8 cellular contexts compared by ENCODE assay signal in genomic region chr19:35716985-35717664, GRCh38. TPM values are rescaled to one million over a fixed set of nuclear protein-coding genes. Genes with fewer than 3 reads are reported as not detected.
A peak's percentile ranks its signal among the peaks of the same experiment; 100 is the strongest.
DNase-seq lines count a peak whose midpoint lies in the region; ATAC-seq and TF ChIP-seq lines count a peak whose summit lies in the region.

No MANE protein-coding gene starts in this region.

- H3K27ac Mint-ChIP-seq in activated T-helper 2 cell treated with anti-CD3 and anti-CD28 coated beads, Interferon-gamma antibody, Interleukin-2, Interleukin-4, amounts not matched to agents 10 μg/mL and 5 μg/mL and 100 μg/mL, durations not matched to agents 14 hours and 24 hours and 36 hours: peak overlapping the region; percentile 92
- H3K27ac Mint-ChIP-seq in nephron: peak overlapping the region; percentile 85 to 96 (median 95)

- peaks cover 34% of the 10 kb centered on the region for H3K4me1 Mint-ChIP-seq in activated T-helper 2 cell treated with anti-CD3 and anti-CD28 coated beads, Interferon-gamma antibody, Interleukin-2, Interleukin-4, amounts not matched to agents 10 μg/mL and 5 μg/mL and 100 μg/mL, durations not matched to agents 14 hours and 24 hours and 36 hours (ENCODE audit: low read depth)
- H3K4me1 Mint-ChIP-seq in nephron: peaks cover 13% of the 10 kb centered on the region

- in situ Hi-C loops in KBM-7 (cut with MboI; ENCODE audit: low pct_unique_long_range_greater_than_20kb, low sequenced_read_pairs): no loop called here

- no peaks in the 10 kb centered on the region for H3K9me3 Mint-ChIP-seq in activated T-helper 2 cell treated with anti-CD3 and anti-CD28 coated beads, Interferon-gamma antibody, Interleukin-2, Interleukin-4, amounts not matched to agents 10 μg/mL and 5 μg/mL and 100 μg/mL, durations not matched to agents 14 hours and 24 hours and 36 hours
- no peaks in the 10 kb centered on the region for H3K9me3 Mint-ChIP-seq in nephron

- intact Hi-C loops in activated T-helper 2 cell treated with anti-CD3 and anti-CD28 coated beads, Interferon-gamma antibody, Interleukin-2, Interleukin-4, amounts not matched to agents 10 μg/mL and 5 μg/mL and 100 μg/mL, durations not matched to agents 14 hours and 24 hours and 36 hours (cut with micrococcal nuclease): loop anchor here (1.0 to 5.0 kb wide), 8 partner anchors 14 to 450 kb away; partner anchors contain the start of genes ARHGAP33, PROSER3, PSENEN and U2AF1L4

- DNase-seq in DMS53 treated with DMSO at 0.1 percent for 48 hours (lab: John Stamatoyannopoulos, UW; ENCODE audit: unreplicated experiment): peak; percentile 95
- peak; percentile 98 for DNase-seq in KBM-7
- DNase-seq in RKO (ENCODE audit: low spot score): peak; percentile 96
- DNase-seq in activated T-helper 2 cell treated with anti-CD3 and anti-CD28 coated beads, Interferon-gamma antibody, Interleukin-2, Interleukin-4, amounts not matched to agents 10 μg/mL and 5 μg/mL and 100 μg/mL, durations not matched to agents 14 hours and 24 hours and 36 hours (ENCODE audit: low spot score): peak; percentile 97
- peak; percentile 90 for DNase-seq in fibroblast of peridontal ligament (ENCODE audit: extremely low read depth)
- peak; percentile 88 for DNase-seq in stimulated activated naive CD8-positive, alpha-beta T cell treated with anti-CD3 and anti-CD28 coated beads, Interleukin-15, Interleukin-2, amounts not matched to agents 100 U/mL and 50 U/mL, for 24 hours

- peak; percentile 44 for ATAC-seq in GM21619 (IDR thresholded peaks at IDR 0.05; ENCODE audit: unreplicated experiment)
- ATAC-seq in stimulated activated naive CD8-positive, alpha-beta T cell treated with anti-CD3 and anti-CD28 coated beads, Interleukin-15, Interleukin-2, amounts not matched to agents 100 U/mL and 50 U/mL, for 24 hours: peak; percentile 70

- H3K27me3 Mint-ChIP-seq in activated T-helper 2 cell treated with anti-CD3 and anti-CD28 coated beads, Interferon-gamma antibody, Interleukin-2, Interleukin-4, amounts not matched to agents 10 μg/mL and 5 μg/mL and 100 μg/mL, durations not matched to agents 14 hours and 24 hours and 36 hours (ENCODE audit: low read depth): no peaks in the 10 kb centered on the region
- peaks cover 4% of the 10 kb centered on the region for H3K27me3 Mint-ChIP-seq in nephron (ENCODE audit: low read depth)

- H3K36me3 Mint-ChIP-seq in activated T-helper 2 cell treated with anti-CD3 and anti-CD28 coated beads, Interferon-gamma antibody, Interleukin-2, Interleukin-4, amounts not matched to agents 10 μg/mL and 5 μg/mL and 100 μg/mL, durations not matched to agents 14 hours and 24 hours and 36 hours (ENCODE audit: low read depth): peaks cover 66% of the 10 kb centered on the region
- H3K36me3 Mint-ChIP-seq in nephron (ENCODE audit: low read depth): peaks cover 13% of the 10 kb centered on the region

- peak; percentile 89 to 97 (median 92) for TF ChIP-seq CTCF in nephron (IDR thresholded peaks at IDR 0.05; ENCODE audit: unreplicated experiment in 3 of 3)

- H3K4me3 Mint-ChIP-seq in activated T-helper 2 cell treated with anti-CD3 and anti-CD28 coated beads, Interferon-gamma antibody, Interleukin-2, Interleukin-4, amounts not matched to agents 10 μg/mL and 5 μg/mL and 100 μg/mL, durations not matched to agents 14 hours and 24 hours and 36 hours (ENCODE audit: low read depth): peak overlapping the region; percentile 94
- peak overlapping the region; percentile 90 to 91 (median 90) for H3K4me3 Mint-ChIP-seq in nephron

RNA-seq across cellular contexts. Expression of gene KMT2B, which starts 0.7 kb away (rescaled TPM):
- total RNA-seq in activated T-helper 2 cell treated with anti-CD3 and anti-CD28 coated beads, Interferon-gamma antibody, Interleukin-2, Interleukin-4, amounts not matched to agents 10 μg/mL and 5 μg/mL and 100 μg/mL, durations not matched to agents 14 hours and 24 hours and 36 hours: 58.4 and 63.3 TPM in 2 replicates

RNA-seq across cellular contexts. Expression of gene ZBTB32, which starts 12.8 kb away (rescaled TPM):
- total RNA-seq in activated T-helper 2 cell treated with anti-CD3 and anti-CD28 coated beads, Interferon-gamma antibody, Interleukin-2, Interleukin-4, amounts not matched to agents 10 μg/mL and 5 μg/mL and 100 μg/mL, durations not matched to agents 14 hours and 24 hours and 36 hours: 231 and 234 TPM in 2 replicates

RNA-seq across cellular contexts. Expression of gene IGFLR1, which starts 25.1 kb away (rescaled TPM):
- 136 and 138 TPM in 2 replicates for total RNA-seq in activated T-helper 2 cell treated with anti-CD3 and anti-CD28 coated beads, Interferon-gamma antibody, Interleukin-2, Interleukin-4, amounts not matched to agents 10 μg/mL and 5 μg/mL and 100 μg/mL, durations not matched to agents 14 hours and 24 hours and 36 hours

RNA-seq across cellular contexts. Expression of gene U2AF1L4, which starts 28.1 kb away (rescaled TPM):
- total RNA-seq in activated T-helper 2 cell treated with anti-CD3 and anti-CD28 coated beads, Interferon-gamma antibody, Interleukin-2, Interleukin-4, amounts not matched to agents 10 μg/mL and 5 μg/mL and 100 μg/mL, durations not matched to agents 14 hours and 24 hours and 36 hours: 27.4 and 30.8 TPM in 2 replicates

RNA-seq across cellular contexts. Expression of gene PSENEN, which starts 28.3 kb away (rescaled TPM):
- 45.1 and 46.9 TPM in 2 replicates for total RNA-seq in activated T-helper 2 cell treated with anti-CD3 and anti-CD28 coated beads, Interferon-gamma antibody, Interleukin-2, Interleukin-4, amounts not matched to agents 10 μg/mL and 5 μg/mL and 100 μg/mL, durations not matched to agents 14 hours and 24 hours and 36 hours

Comparison
In these comparisons a context has a peak if more than half of its experiments do, and no peak if none do; other contexts are left out.
1. Peak in every context shown above with its lines: DNase-seq and ATAC-seq.